In genomic region chr6:136138003-136138402, GRCh38 we compare ENCODE assay signal across 17 cellular contexts.
DNase-seq lines count a peak whose midpoint lies in the region; ATAC-seq, FAIRE-seq and TF ChIP-seq lines count a peak whose summit lies in the region.
"Had no signal": no experiment of that assay in that cellular context is flagged by ENCODE, and none has a peak within 500 bp of the region (broad histone marks: within the 10 kb centered on the region; RNA-seq: fewer than 3 reads in every experiment).

No MANE protein-coding gene starts in this region.

- no peaks in the 10 kb centered on the region for H3K36me3 Mint-ChIP-seq in Caco-2 (ENCODE audit: insufficient read depth, unreplicated experiment)
- H3K36me3 Mint-ChIP-seq: CD14-positive monocyte; CD4-positive, alpha-beta memory T cell had no signal

- WGBS in A549 (ENCODE audit: missing lambda C conversion rate) = 76% methylated on average over 2 of the region's 2 CpGs
- 0% methylated on average over 2 of the region's 2 CpGs for WGBS in K562 (ENCODE audit: insufficient coverage, low coverage, missing lambda C conversion rate)
- WGBS in stomach, 5 donors = 22 to 61% (median 36%) methylated on average over 2 of the region's 2 CpGs

- H3K4me3 Mint-ChIP-seq in Caco-2 (ENCODE audit: unreplicated experiment) = no peak overlapping the region
- H3K4me3 Mint-ChIP-seq: CD14-positive monocyte; CD4-positive, alpha-beta memory T cell; H9; IgD-negative memory B cell had no signal

- TF ChIP-seq POLR2A in A549 (IDR thresholded peaks at IDR 0.05; ENCODE audit: low read length) (no peak), K562 (conservative IDR thresholded peaks at IDR 0.05) (no peak), stomach (IDR thresholded peaks at IDR 0.05) (no peak)

- no peaks in the 10 kb centered on the region for H4K20me1 ChIP-seq in K562 (replicated peaks; ENCODE audit: control insufficient read depth, insufficient read depth, low read length)
- H4K20me1 ChIP-seq: BLaER1 had no signal

- H3K4me1 ChIP-seq in A549 (peaks cover 18% of the 10 kb centered on the region; the same call in 2 of the 3 replicates), Caco-2 (peaks cover 17% of the 10 kb centered on the region), K562 (replicated peaks in 1 of 2; ENCODE audit: control insufficient read depth in 2 of 2, insufficient read depth in 2 of 2, low read length in 2 of 2) (no peaks in the 10 kb centered on the region), stomach (peaks cover 0 to 26% (median 14%) of the 10 kb centered on the region in 4 donors)
- H3K4me1 ChIP-seq: BLaER1 had no signal

- H2AFZ ChIP-seq in K562 (ENCODE audit: low read depth, low read length) = no peak overlapping the region

- no peaks in the 10 kb centered on the region for H3K27me3 Mint-ChIP-seq in Caco-2 (ENCODE audit: insufficient read depth, unreplicated experiment)

- peaks cover 10% of the 10 kb centered on the region for H3K9me3 Mint-ChIP-seq in Caco-2 (ENCODE audit: unreplicated experiment)

- H3K4me3 ChIP-seq in A549 = no peak overlapping the region
- H3K4me3 ChIP-seq in Caco-2 (ENCODE audit: low read depth, low read length) = no peak overlapping the region
- H3K4me3 ChIP-seq in K562 = no peak overlapping the region
- H3K4me3 ChIP-seq in stomach = no peak overlapping the region
- H3K4me3 ChIP-seq: BLaER1, GM12878 had no signal

- ATAC-seq in A549 = no peak
- no peak for ATAC-seq in K562
- ATAC-seq: GM12878 had no signal

- no peaks in the 10 kb centered on the region for H3K79me2 ChIP-seq in K562 (ENCODE audit: control insufficient read depth, insufficient read depth, low read length)

- FAIRE-seq in A549 (lab: Jason Lieb, UNC) = no peak
- no peak for FAIRE-seq in K562 (lab: Jason Lieb, UNC)
- FAIRE-seq: A204.1, GM12878, H1 had no signal

- no TSS peak for BruUV-seq in Caco-2 (replicated peaks; lab: Mats Ljungman, UMichigan)
- no TSS peak for BruUV-seq in K562 (replicated peaks; lab: Mats Ljungman, UMichigan)

- TF ChIP-seq CTCF in A549 (IDR thresholded peaks at IDR 0.05) (no peak), Caco-2 (IDR thresholded peaks at IDR 0.05; ENCODE audit: insufficient read depth in 1 of 2, low read depth in 1 of 2, low read length in 1 of 2, severe bottlenecking in 1 of 2, unreplicated experiment in 1 of 2) (no peak), K562 (IDR thresholded peaks at IDR 0.05 in 2 of 3, conservative IDR thresholded peaks at IDR 0.05 in 1 of 3; ENCODE audit: insufficient read depth in 2 of 3, low read depth in 1 of 3, low read length in 3 of 3) (no peak), stomach (IDR thresholded peaks at IDR 0.05) (no peak)

- H3K27me3 ChIP-seq in Caco-2 (replicated peaks; ENCODE audit: control insufficient read depth, insufficient read depth, low read length) = no peaks in the 10 kb centered on the region
- H3K27me3 ChIP-seq in K562 (ENCODE audit: control insufficient read depth in 2 of 2, insufficient read depth in 2 of 2, low read length in 2 of 2) = no peaks in the 10 kb centered on the region
- no peaks in the 10 kb centered on the region for H3K27me3 ChIP-seq in stomach
- H3K27me3 ChIP-seq: BLaER1 had no signal

- in situ Hi-C loops in K562 (cut with MboI) = no loop called here

- intact Hi-C loops in Caco-2 (cut with micrococcal nuclease; ENCODE audit: unreplicated experiment) = no loop called here
- intact Hi-C loops in K562 (cut with micrococcal nuclease) = no loop called here
- intact Hi-C loops in stomach (cut with DNase I; ENCODE audit: low total_unique reads) = no loop called here

- no peaks in the 10 kb centered on the region for H3K36me3 ChIP-seq in Caco-2 (ENCODE audit: control insufficient read depth, insufficient read depth, low read length)
- H3K36me3 ChIP-seq in K562 (ENCODE audit: control insufficient read depth, insufficient read depth, low read length) = no peaks in the 10 kb centered on the region
- no peaks in the 10 kb centered on the region for H3K36me3 ChIP-seq in stomach
- H3K36me3 ChIP-seq: BLaER1 had no signal

- no peaks in the 10 kb centered on the region for H3K9me1 ChIP-seq in K562 (ENCODE audit: control insufficient read depth, insufficient read depth, low read length)

- CTCF ChIA-PET in A549 (lab: Yijun Ruan, JAX) (interaction anchor here (0.6 to 1.5 kb wide), 3 partner anchors 119 to 706 kb away, joined by 3 to 4 read pairs (median 4); no protein-coding TSS in a partner anchor), Caco-2 (lab: Charles Lee) (no interaction called here), K562 (lab: Yijun Ruan, JAX; ENCODE audit: low intra/inter-chr PET ratio) (no interaction called here)

- H3K4me1 Mint-ChIP-seq in Caco-2 (ENCODE audit: low read depth, unreplicated experiment) = peaks cover 7% of the 10 kb centered on the region
- H3K4me1 Mint-ChIP-seq: CD14-positive monocyte; CD4-positive, alpha-beta memory T cell; H9; IgD-negative memory B cell had no signal

- H3K9me3 ChIP-seq in A549 = no peaks in the 10 kb centered on the region
- no peaks in the 10 kb centered on the region for H3K9me3 ChIP-seq in Caco-2
- no peaks in the 10 kb centered on the region for H3K9me3 ChIP-seq in K562 (replicated peaks; ENCODE audit: control insufficient read depth, insufficient read depth, low read depth, low read length)
- no peaks in the 10 kb centered on the region for H3K9me3 ChIP-seq in stomach
- H3K9me3 ChIP-seq: BLaER1 had no signal

- TF ChIP-seq RAD21 in A549 (conservative IDR thresholded peaks at IDR 0.05 in 1 of 2, IDR thresholded peaks at IDR 0.05 in 1 of 2) (no peak), K562 (CRISPR knock-in tag; conservative IDR thresholded peaks at IDR 0.05 in 1 of 2, IDR thresholded peaks at IDR 0.05 in 1 of 2) (no peak)

- DNase-seq in A549 (ENCODE audit: low read depth in 1 of 2, low spot score in 1 of 2) = no peak
- DNase-seq in Caco-2 = no peak
- no peak for DNase-seq in K562 (ENCODE audit: extremely low read depth in 1 of 4, low spot score in 3 of 4)
- DNase-seq in stomach = no peak
- no peak for DNase-seq in NCI-H187 treated with DMSO at 0.1 percent for 48 hours (lab: John Stamatoyannopoulos, UW)
- no peak for DNase-seq in DMS53 treated with DMSO at 0.1 percent for 48 hours (lab: John Stamatoyannopoulos, UW; ENCODE audit: unreplicated experiment)
- DNase-seq: CD4-positive, alpha-beta memory T cell; DND-41; EL; H9; KG1 had no signal

- H3K27ac ChIP-seq in A549 = no peak overlapping the region
- H3K27ac ChIP-seq in K562 (ENCODE audit: extremely low read depth, low read depth, low read length) = no peak overlapping the region
- peak overlapping the region in 3 of 5 donors; percentile 9 to 46 (median 15) for H3K27ac ChIP-seq in stomach
- H3K27ac ChIP-seq: BLaER1 had no signal

- POLR2A ChIA-PET in A549 (lab: Yijun Ruan, JAX) = no interaction called here
- POLR2A ChIA-PET in Caco-2 (lab: Charles Lee) = no interaction called here
- POLR2A ChIA-PET in K562 (lab: Yijun Ruan, JAX) = interaction anchor here (1.3 kb wide), 1 partner anchor 10 kb away, joined by 4 read pairs; no protein-coding TSS in a partner anchor

- H3K4me2 ChIP-seq in A549 = peak overlapping the region; percentile 48
- H3K4me2 ChIP-seq in K562 (ENCODE audit: insufficient read depth, low read length) = no peak overlapping the region
- H3K4me2 ChIP-seq: BLaER1 had no signal

- TF ChIP-seq EP300 in A549 (IDR thresholded peaks at IDR 0.05) (no peak), K562 (IDR thresholded peaks at IDR 0.05; ENCODE audit: low read length) (no peak), stomach (IDR thresholded peaks at IDR 0.05) (no peak)

- peak overlapping the region; percentile 41 for H3K27ac Mint-ChIP-seq in Caco-2 (ENCODE audit: unreplicated experiment)
- H3K27ac Mint-ChIP-seq: CD14-positive monocyte; CD4-positive, alpha-beta memory T cell; H9; IgD-negative memory B cell had no signal

- H3K9ac ChIP-seq in K562 (ENCODE audit: insufficient read depth in 1 of 2, low read depth in 2 of 2, low read length in 2 of 2) = no peak overlapping the region
- H3K9ac ChIP-seq: BLaER1 had no signal

TF ChIP-seq in A549, 52 proteins besides CTCF, POLR2A, EP300 and RAD21:
- TF ChIP-seq MYC (IDR thresholded peaks at IDR 0.05; ENCODE audit: borderline replicate concordance, low read length) (no peak), CBX2 (IDR thresholded peaks at IDR 0.05; ENCODE audit: borderline replicate concordance, low read depth) (no peak), EHF (CRISPR knock-in tag; IDR thresholded peaks at IDR 0.05) (no peak), FOSL2 (IDR thresholded peaks at IDR 0.05) (no peak), FOSL2 (CRISPR knock-in tag; IDR thresholded peaks at IDR 0.05) (no peak), MAFK (IDR thresholded peaks at IDR 0.05; ENCODE audit: partially characterized antibody) (peak; percentile 15)
- TF ChIP-seq, protein P1, sequence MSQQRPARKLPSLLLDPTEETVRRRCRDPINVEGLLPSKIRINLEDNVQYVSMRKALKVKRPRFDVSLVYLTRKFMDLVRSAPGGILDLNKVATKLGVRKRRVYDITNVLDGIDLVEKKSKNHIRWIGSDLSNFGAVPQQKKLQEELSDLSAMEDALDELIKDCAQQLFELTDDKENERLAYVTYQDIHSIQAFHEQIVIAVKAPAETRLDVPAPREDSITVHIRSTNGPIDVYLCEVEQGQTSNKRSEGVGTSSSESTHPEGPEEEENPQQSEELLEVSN (IDR thresholded peaks at IDR 0.05; ENCODE audit: borderline replicate concordance, low read depth) = no peak

TF ChIP-seq in K562, 482 proteins besides CTCF, POLR2A, EP300 and RAD21 (continues in another document):
- no peak for TF ChIP-seq HDAC8 (tag; IDR thresholded peaks at IDR 0.05)
- TF ChIP-seq, protein P2, sequence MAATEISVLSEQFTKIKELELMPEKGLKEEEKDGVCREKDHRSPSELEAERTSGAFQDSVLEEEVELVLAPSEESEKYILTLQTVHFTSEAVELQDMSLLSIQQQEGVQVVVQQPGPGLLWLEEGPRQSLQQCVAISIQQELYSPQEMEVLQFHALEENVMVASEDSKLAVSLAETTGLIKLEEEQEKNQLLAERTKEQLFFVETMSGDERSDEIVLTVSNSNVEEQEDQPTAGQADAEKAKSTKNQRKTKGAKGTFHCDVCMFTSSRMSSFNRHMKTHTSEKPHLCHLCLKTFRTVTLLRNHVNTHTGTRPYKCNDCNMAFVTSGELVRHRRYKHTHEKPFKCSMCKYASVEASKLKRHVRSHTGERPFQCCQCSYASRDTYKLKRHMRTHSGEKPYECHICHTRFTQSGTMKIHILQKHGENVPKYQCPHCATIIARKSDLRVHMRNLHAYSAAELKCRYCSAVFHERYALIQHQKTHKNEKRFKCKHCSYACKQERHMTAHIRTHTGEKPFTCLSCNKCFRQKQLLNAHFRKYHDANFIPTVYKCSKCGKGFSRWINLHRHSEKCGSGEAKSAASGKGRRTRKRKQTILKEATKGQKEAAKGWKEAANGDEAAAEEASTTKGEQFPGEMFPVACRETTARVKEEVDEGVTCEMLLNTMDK (IDR thresholded peaks at IDR 0.05; ENCODE audit: borderline replicate concordance, insufficient read depth, low read depth, low read length, poor library complexity, severe bottlenecking) = no peak
- no peak for TF ChIP-seq ZSCAN29 (IDR thresholded peaks at IDR 0.05)
- TF ChIP-seq BRF1 (IDR thresholded peaks at IDR 0.05; ENCODE audit: borderline replicate concordance, extremely low read depth, insufficient read length) = no peak

Comparison
In these comparisons a context has a peak if more than half of its experiments do, and no peak if none do; other contexts are left out.
1. H3K27ac ChIP-seq: peak in stomach (3 of 5); none in A549 (0 of 2) and K562 (single experiment).
2. Of the 35 proteins assayed by ChIP-seq in both K562 and A549: peak only in K562: none; only in A549: MAFK; in both: none; in neither: 34.